In genomic region chr1:70909262-70909817, GRCh38 we compare ENCODE assay signal across 19 cellular contexts.
"Had no signal": no experiment of that assay in that cellular context is flagged by ENCODE, and none has a peak within 500 bp of the region (broad histone marks: within the 10 kb centered on the region; RNA-seq: fewer than 3 reads in every experiment).

No MANE protein-coding gene starts in this region.

- H3K4me3 ChIP-seq: adrenal gland, coronary artery, heart left ventricle, psoas muscle, sigmoid colon, transverse colon had no signal

- H3K27ac ChIP-seq: adrenal gland, coronary artery, heart left ventricle, psoas muscle, sigmoid colon, transverse colon had no signal

- H3K4me1 Mint-ChIP-seq: activated CD4-positive, alpha-beta memory T cell treated with anti-CD3 and anti-CD28 coated beads, Interleukin-2, amount 10 ng/mL, durations not matched to agents 7 days and 5 days; nephron progenitor cell had no signal

- ATAC-seq: activated CD4-positive, CD25-positive, alpha-beta regulatory T cell treated with anti-CD3 and anti-CD28 coated beads, Interleukin-2, amount 50 U/mL, for 24 hours; heart left ventricle; left ventricle myocardium superior; psoas muscle had no signal

- H3K27me3 ChIP-seq: adrenal gland, heart left ventricle, sigmoid colon, transverse colon had no signal

- H3K27me3 Mint-ChIP-seq: activated CD4-positive, alpha-beta memory T cell treated with anti-CD3 and anti-CD28 coated beads, Interleukin-2, amount 10 ng/mL, durations not matched to agents 7 days and 5 days had no signal

- DNase-seq: activated CD4-positive, alpha-beta memory T cell treated with anti-CD3 and anti-CD28 coated beads, Interleukin-2, amount 10 ng/mL, durations not matched to agents 7 days and 5 days; activated CD8-positive, alpha-beta memory T cell treated with anti-CD3 and anti-CD28 coated beads, Interleukin-2, amount 50 U/mL, for 48 hours; activated naive CD4-positive, alpha-beta T cell treated with anti-CD3 and anti-CD28 coated beads for 36 hours; adrenal gland; caudate nucleus; effector CD4-positive, alpha-beta T cell; foreskin melanocyte; heart left ventricle; kidney; left ventricle myocardium superior; mesenchymal stem cell; nephron progenitor cell; psoas muscle; sigmoid colon; stimulated activated naive CD4-positive, alpha-beta T cell; substantia nigra; transverse colon had no signal

- H3K4me3 Mint-ChIP-seq: activated CD4-positive, alpha-beta memory T cell treated with anti-CD3 and anti-CD28 coated beads, Interleukin-2, amount 10 ng/mL, durations not matched to agents 7 days and 5 days; activated naive CD4-positive, alpha-beta T cell treated with anti-CD3 and anti-CD28 coated beads for 36 hours; nephron progenitor cell had no signal

- H3K9me3 ChIP-seq: adrenal gland, heart left ventricle, psoas muscle, sigmoid colon, transverse colon had no signal

- H3K27ac Mint-ChIP-seq: activated CD4-positive, alpha-beta memory T cell treated with anti-CD3 and anti-CD28 coated beads, Interleukin-2, amount 10 ng/mL, durations not matched to agents 7 days and 5 days; activated naive CD4-positive, alpha-beta T cell treated with anti-CD3 and anti-CD28 coated beads for 36 hours; nephron progenitor cell had no signal

- H3K9me3 Mint-ChIP-seq: activated CD4-positive, alpha-beta memory T cell treated with anti-CD3 and anti-CD28 coated beads, Interleukin-2, amount 10 ng/mL, durations not matched to agents 7 days and 5 days; activated naive CD4-positive, alpha-beta T cell treated with anti-CD3 and anti-CD28 coated beads for 36 hours; nephron progenitor cell had no signal

- H3K4me1 ChIP-seq: adrenal gland, heart left ventricle, psoas muscle, sigmoid colon, transverse colon had no signal

- H3K36me3 ChIP-seq: adrenal gland, heart left ventricle, sigmoid colon, transverse colon had no signal
